Comparison of ENCODE assay signal across 27 cellular contexts in genomic region chr15:43006991-43007390, GRCh38.
"Had no signal": no experiment of that assay in that cellular context is flagged by ENCODE, and none has a peak within 500 bp of the region (broad histone marks: within the 10 kb centered on the region; RNA-seq: fewer than 3 reads in every experiment).

No MANE protein-coding gene starts in this region.

- ATAC-seq: natural killer cell treated with Interleukin-12 subunit alpha and Interleukin-12 subunit beta and Interleukin-15 and Interleukin-18, amount 100 ng/mL, for 72 hours; pancreas; right cardiac atrium; right lobe of liver; stimulated activated effector memory CD8-positive, alpha-beta T cell treated with anti-CD3 and anti-CD28 coated beads, Interleukin-12 subunit alpha, Interleukin-12 subunit beta, amount 100 ng/mL, for 72 hours; stimulated activated naive B cell treated with anti-CD40 and anti-IgM and Interleukin-4, amounts not matched to agents 10 μg/mL and 1 μg/mL and 100 μg/mL, for 72 hours had no signal

- H3K27ac Mint-ChIP-seq: natural killer cell treated with Interleukin-12 subunit alpha and Interleukin-12 subunit beta and Interleukin-15 and Interleukin-18, amount 100 ng/mL, for 72 hours; nephron progenitor cell; stimulated activated effector memory CD8-positive, alpha-beta T cell treated with anti-CD3 and anti-CD28 coated beads, Interleukin-12 subunit alpha, Interleukin-12 subunit beta, amount 100 ng/mL, for 72 hours; stimulated activated naive B cell treated with anti-CD40 and anti-IgM and Interleukin-4, amounts not matched to agents 10 μg/mL and 1 μg/mL and 100 μg/mL, for 72 hours; stimulated activated naive CD8-positive, alpha-beta T cell treated with anti-CD3 and anti-CD28 coated beads, Interleukin-15, Interleukin-2, amounts not matched to agents 100 ng/mL and 50 ng/mL, for 24 hours had no signal

- H3K9me3 ChIP-seq: neutrophil, pancreas, prostate gland, right lobe of liver, sigmoid colon, stomach, thoracic aorta, thyroid gland, tibial nerve, upper lobe of left lung, vagina had no signal

- H3K36me3 ChIP-seq: prostate gland had no signal

- H3K4me3 ChIP-seq: pancreas, prostate gland, right lobe of liver, sigmoid colon, stomach, thoracic aorta, thyroid gland, tibial nerve, upper lobe of left lung, vagina had no signal

- H3K36me3 Mint-ChIP-seq: natural killer cell treated with Interleukin-12 subunit alpha and Interleukin-12 subunit beta and Interleukin-15 and Interleukin-18, amount 100 ng/mL, for 72 hours had no signal

- H3K27me3 ChIP-seq: neutrophil, pancreas, right lobe of liver, sigmoid colon, stomach, thyroid gland, tibial nerve, upper lobe of left lung, vagina had no signal

- H3K27me3 Mint-ChIP-seq: natural killer cell treated with Interleukin-12 subunit alpha and Interleukin-12 subunit beta and Interleukin-15 and Interleukin-18, amount 100 ng/mL, for 72 hours; stimulated activated naive B cell treated with anti-CD40 and anti-IgM and Interleukin-4, amounts not matched to agents 10 μg/mL and 1 μg/mL and 100 μg/mL, for 72 hours; stimulated activated naive CD8-positive, alpha-beta T cell treated with anti-CD3 and anti-CD28 coated beads, Interleukin-15, Interleukin-2, amounts not matched to agents 100 ng/mL and 50 ng/mL, for 24 hours had no signal

- H3K4me3 Mint-ChIP-seq: natural killer cell treated with Interleukin-12 subunit alpha and Interleukin-12 subunit beta and Interleukin-15 and Interleukin-18, amount 100 ng/mL, for 72 hours; nephron progenitor cell; neural crest cell; stimulated activated effector memory CD8-positive, alpha-beta T cell treated with anti-CD3 and anti-CD28 coated beads, Interleukin-12 subunit alpha, Interleukin-12 subunit beta, amount 100 ng/mL, for 72 hours; stimulated activated naive B cell treated with anti-CD40 and anti-IgM and Interleukin-4, amounts not matched to agents 10 μg/mL and 1 μg/mL and 100 μg/mL, for 72 hours; stimulated activated naive CD8-positive, alpha-beta T cell treated with anti-CD3 and anti-CD28 coated beads, Interleukin-15, Interleukin-2, amounts not matched to agents 100 ng/mL and 50 ng/mL, for 24 hours had no signal

- H3K9me3 Mint-ChIP-seq: natural killer cell treated with Interleukin-12 subunit alpha and Interleukin-12 subunit beta and Interleukin-15 and Interleukin-18, amount 100 ng/mL, for 72 hours; neural crest cell; stimulated activated effector memory CD8-positive, alpha-beta T cell treated with anti-CD3 and anti-CD28 coated beads, Interleukin-12 subunit alpha, Interleukin-12 subunit beta, amount 100 ng/mL, for 72 hours; stimulated activated naive CD8-positive, alpha-beta T cell treated with anti-CD3 and anti-CD28 coated beads, Interleukin-15, Interleukin-2, amounts not matched to agents 100 ng/mL and 50 ng/mL, for 24 hours had no signal

- H3K27ac ChIP-seq: neutrophil, pancreas, prostate gland, right lobe of liver, sigmoid colon, stomach, thoracic aorta, thyroid gland, tibial nerve, upper lobe of left lung, vagina had no signal

- H3K4me1 ChIP-seq: pancreas, prostate gland, right lobe of liver, sigmoid colon, stomach, thyroid gland, tibial nerve, upper lobe of left lung, vagina had no signal

- H3K4me1 Mint-ChIP-seq: nephron progenitor cell; neural crest cell; stimulated activated effector memory CD8-positive, alpha-beta T cell treated with anti-CD3 and anti-CD28 coated beads, Interleukin-12 subunit alpha, Interleukin-12 subunit beta, amount 100 ng/mL, for 72 hours; stimulated activated naive B cell treated with anti-CD40 and anti-IgM and Interleukin-4, amounts not matched to agents 10 μg/mL and 1 μg/mL and 100 μg/mL, for 72 hours had no signal

- DNase-seq: nephron progenitor cell; nucleus accumbens; pancreas; retina; right cardiac atrium; right lobe of liver; sigmoid colon; small intestine; stimulated activated CD4-positive, alpha-beta T cell treated with anti-CD3 and anti-CD28 coated beads, Interleukin-15, amount 100 ng/mL, for 24 hours; stimulated activated CD4-positive, alpha-beta T cell treated with anti-CD3 and anti-CD28 coated beads, Interleukin-2, amount 100 ng/mL, for 24 hours; stimulated activated CD4-positive, alpha-beta T cell treated with anti-CD3 and anti-CD28 coated beads, Interleukin-2, amount 100 ng/mL, for 48 hours; stimulated activated CD4-positive, alpha-beta T cell treated with anti-CD3 and anti-CD28 coated beads, Interleukin-4, amount 100 ng/mL, for 24 hours; stimulated activated naive B cell treated with anti-CD40 and anti-IgM and Interleukin-4, amounts not matched to agents 10 μg/mL and 1 μg/mL and 100 μg/mL, for 72 hours; stimulated activated naive CD4-positive, alpha-beta T cell treated with Interleukin-2 at 50 U/mL for 16 hours; stomach; thyroid gland; trophoblast cell; upper lobe of left lung had no signal
